Comparison of ENCODE assay signal across 27 cellular contexts in genomic region chr7:80671744-80672143, GRCh38. TPM values are rescaled to one million over a fixed set of nuclear protein-coding genes. Genes with fewer than 3 reads are reported as not detected.
"Had no signal": no experiment of that assay in that cellular context is flagged by ENCODE, and none has a peak within 500 bp of the region (broad histone marks: within the 10 kb centered on the region; RNA-seq: fewer than 3 reads in every experiment).

No MANE protein-coding gene starts in this region.

- H3K4me3 ChIP-seq: stomach, tibial nerve had no signal

- H3K27ac ChIP-seq: brain microvascular endothelial cell, stomach, tibial nerve had no signal

- H3K36me3 ChIP-seq: brain microvascular endothelial cell, stomach, tibial nerve had no signal

- H3K4me1 ChIP-seq: stomach, tibial nerve had no signal

- FAIRE-seq: astrocyte, endothelial cell of umbilical vein, keratinocyte, urothelium cell line had no signal

- ATAC-seq: left cardiac atrium; right cardiac atrium; stimulated activated naive B cell treated with anti-CD40 and anti-IgM and Interleukin-4, amounts not matched to agents 10 μg/mL and 1 μg/mL and 100 μg/mL, for 72 hours had no signal

- H3K27me3 ChIP-seq: brain microvascular endothelial cell, stomach, tibial nerve had no signal

- DNase-seq: activated CD4-positive, alpha-beta memory T cell treated with anti-CD3 and anti-CD28 coated beads for 36 hours; activated CD4-positive, alpha-beta T cell treated with anti-CD3 and anti-CD28 coated beads, Interleukin-2, amount 10 ng/mL, durations not matched to agents 24 days and 14 days; activated CD4-positive, CD25-positive, alpha-beta regulatory T cell treated with anti-CD3 and anti-CD28 coated beads, Interleukin-2, amount 50 U/mL, for 72 hours; activated CD8-positive, alpha-beta memory T cell treated with anti-CD3 and anti-CD28 coated beads, Interleukin-2, amount 50 U/mL, for 4 hours; activated gamma-delta T cell; activated naive CD4-positive, alpha-beta T cell treated with anti-CD3 and anti-CD28 coated beads, Interleukin-2, amount 50 U/mL, for 16 hours; activated T-cell treated with anti-CD3 and anti-CD28 coated beads, Interleukin-2, amount 50 U/mL, for 1 hour; amniotic stem cell; brain microvascular endothelial cell; cortex of kidney; head of caudate nucleus; hippocampal formation; left cardiac atrium; mammary epithelial cell; posterior cingulate gyrus; right cardiac atrium; stimulated activated CD4-positive, alpha-beta T cell treated with anti-CD3 and anti-CD28 coated beads, Interleukin-15, amount 100 ng/mL, for 24 hours; stimulated activated CD4-positive, alpha-beta T cell treated with anti-CD3 and anti-CD28 coated beads, Interleukin-2, amount 100 ng/mL, for 24 hours; stimulated activated naive B cell treated with anti-CD40 and anti-IgM and Interleukin-4, amounts not matched to agents 10 μg/mL and 1 μg/mL and 100 μg/mL, for 72 hours; stomach; T-helper 9 cell had no signal

- H3K9me3 ChIP-seq: stomach, tibial nerve had no signal

RNA-seq across cellular contexts. Expression of gene CD36, which starts 33.3 kb away (rescaled TPM):
- total RNA-seq: activated CD4-positive, alpha-beta memory T cell treated with anti-CD3 and anti-CD28 coated beads for 36 hours; activated CD4-positive, alpha-beta T cell treated with anti-CD3 and anti-CD28 coated beads, Interleukin-2, amount 10 ng/mL, durations not matched to agents 24 days and 14 days; activated CD8-positive, alpha-beta memory T cell treated with anti-CD3 and anti-CD28 coated beads for 36 hours had no signal
